10 cellular contexts compared by ENCODE assay signal in genomic region chr2:26640331-26640745, GRCh38. TPM values are rescaled to one million over a fixed set of nuclear protein-coding genes. Genes with fewer than 3 reads are reported as not detected.
DNase-seq lines count a peak whose midpoint lies in the region; ATAC-seq and TF ChIP-seq lines count a peak whose summit lies in the region.
"Had no signal": no experiment of that assay in that cellular context is flagged by ENCODE, and none has a peak within 500 bp of the region (broad histone marks: within the 10 kb centered on the region; RNA-seq: fewer than 3 reads in every experiment).

No MANE protein-coding gene starts in this region.

- ATAC-seq in HG02759 (IDR thresholded peaks at IDR 0.05; ENCODE audit: unreplicated experiment) (no peak), HG03354 (IDR thresholded peaks at IDR 0.05; ENCODE audit: poor library complexity, severe bottlenecking, unreplicated experiment) (no peak)

- H3K79me2 ChIP-seq in ACC112 (ENCODE audit: control insufficient read depth, insufficient read depth, low read length, unreplicated experiment) (no peaks in the 10 kb centered on the region), H9 (ENCODE audit: insufficient read depth, low read length) (no peaks in the 10 kb centered on the region)

- no peak overlapping the region for H3K23ac ChIP-seq in H9 (ENCODE audit: insufficient read length, low read depth, low read length)

- no peak overlapping the region for H2BK12ac ChIP-seq in H9 (ENCODE audit: insufficient read length, low read depth, low read length)

- no peak overlapping the region for H2BK15ac ChIP-seq in H9 (ENCODE audit: low read depth, low read length)

- H3K4me2 ChIP-seq in H9 (ENCODE audit: insufficient read depth, insufficient read length, low read length) = no peak overlapping the region

- H3K4me1 Mint-ChIP-seq in H9 = peaks cover 18 to 25% of the 10 kb centered on the region in 2 experiments
- H3K4me1 Mint-ChIP-seq: IgD-negative memory B cell had no signal

- H2AFZ ChIP-seq in ACC112 (ENCODE audit: low read length, unreplicated experiment) = peak overlapping the region; percentile 50
- no peak overlapping the region for H2AFZ ChIP-seq in H9 (ENCODE audit: low read length)

- peaks cover 12% of the 10 kb centered on the region for H3K27me3 ChIP-seq in ACC112 (ENCODE audit: insufficient read depth, low read length)
- no peaks in the 10 kb centered on the region for H3K27me3 ChIP-seq in H9 (ENCODE audit: insufficient read depth, low read length)
- peaks cover 7% of the 10 kb centered on the region for H3K27me3 ChIP-seq in kidney epithelial cell (ENCODE audit: control insufficient read depth, insufficient read depth, low read length)

- H3K27ac ChIP-seq in ACC112 (ENCODE audit: low read depth, low read length) = no peak overlapping the region
- H3K27ac ChIP-seq in H9 (ENCODE audit: insufficient read length, low read depth, low read length) = no peak overlapping the region

- H4K8ac ChIP-seq in H9 (replicated peaks; ENCODE audit: insufficient read length, low read depth, low read length) = no peak overlapping the region

- H4K91ac ChIP-seq in H9 (ENCODE audit: insufficient read length, low read depth, low read length) = no peak overlapping the region

- no peak overlapping the region for H3T11ph ChIP-seq in H9 (ENCODE audit: low read length)

- H4K5ac ChIP-seq in H9 (ENCODE audit: insufficient read length, low read depth, low read length) = no peak overlapping the region

- no peak overlapping the region for H3K4ac ChIP-seq in H9 (ENCODE audit: low read depth, low read length)

- no peak overlapping the region for H3K18ac ChIP-seq in H9 (ENCODE audit: insufficient read length, low read depth, low read length)

- H2AK5ac ChIP-seq in H9 (ENCODE audit: insufficient read length, low read length) = no peak overlapping the region

- peaks cover 9% of the 10 kb centered on the region for H3K4me1 ChIP-seq in ACC112 (ENCODE audit: control insufficient read depth, insufficient read depth, low read length, unreplicated experiment)
- H3K4me1 ChIP-seq in H9 (ENCODE audit: insufficient read depth, low read length) = no peaks in the 10 kb centered on the region

- H2BK120ac ChIP-seq in H9 (ENCODE audit: low read depth, low read length, poor library complexity, severe bottlenecking) = no peak overlapping the region

- H3K36me3 Mint-ChIP-seq in H9 (ENCODE audit: insufficient read depth in 1 of 3, low read depth in 3 of 3) = no peaks in the 10 kb centered on the region
- H3K36me3 Mint-ChIP-seq: IgD-negative memory B cell had no signal

- no peak overlapping the region for H2BK20ac ChIP-seq in H9 (ENCODE audit: low read depth, low read length, poor library complexity, severe bottlenecking)

- H3K9me3 Mint-ChIP-seq in H9 = no peaks in the 10 kb centered on the region
- H3K9me3 Mint-ChIP-seq: IgD-negative memory B cell had no signal

- H3K56ac ChIP-seq in H9 (ENCODE audit: insufficient read length, low read depth, low read length) = no peak overlapping the region

- H3K4me3 ChIP-seq in ACC112 (ENCODE audit: low read depth, low read length) (no peak overlapping the region), kidney epithelial cell (ENCODE audit: low read depth, low read length) (no peak overlapping the region)

- H4K20me1 ChIP-seq in H9 (ENCODE audit: control insufficient read depth, insufficient read depth, insufficient read length) = no peaks in the 10 kb centered on the region

- no peak overlapping the region for H3K9ac ChIP-seq in H9 (ENCODE audit: extremely low read depth, insufficient read length, low read length)

- H2BK5ac ChIP-seq in H9 (ENCODE audit: insufficient read length, low read length) = no peak overlapping the region

- peaks cover 18% of the 10 kb centered on the region for H3K27me3 Mint-ChIP-seq in H9 (ENCODE audit: low read depth)

- H3K9me3 ChIP-seq in H9 (ENCODE audit: control insufficient read depth, low read depth, low read length) = no peaks in the 10 kb centered on the region

- TF ChIP-seq CTCF in H9 (conservative IDR thresholded peaks at IDR 0.05) (no peak), kidney epithelial cell (IDR thresholded peaks at IDR 0.05; ENCODE audit: insufficient read depth, low read length, poor library complexity, severe bottlenecking) (no peak)

- no peak overlapping the region for H3K4me3 Mint-ChIP-seq in H9
- H3K4me3 Mint-ChIP-seq: IgD-negative memory B cell had no signal

- DNase-seq in H9 (peak; percentile 58), amniotic epithelial cell (ENCODE audit: low read depth) (peak; percentile 90), kidney epithelial cell (ENCODE audit: low read depth) (peak; percentile 44), NCI-H446 (lab: John Stamatoyannopoulos, UW) (no peak)
- DNase-seq in stimulated activated CD4-positive, alpha-beta T cell treated with anti-CD3 and anti-CD28 coated beads, Interleukin-4, amount 100 ng/mL, for 1 hour = no peak

- no peaks in the 10 kb centered on the region for H3K79me1 ChIP-seq in H9 (ENCODE audit: insufficient read depth, low read depth, low read length, poor library complexity, severe bottlenecking)

- H3K23me2 ChIP-seq in H9 (ENCODE audit: insufficient read length, low read depth, low read length, poor library complexity, severe bottlenecking) = no peaks in the 10 kb centered on the region

- no peak overlapping the region for H3K14ac ChIP-seq in H9 (ENCODE audit: insufficient read depth, low read length)

- no peaks in the 10 kb centered on the region for H3K36me3 ChIP-seq in ACC112 (ENCODE audit: insufficient read depth, low read length)
- H3K36me3 ChIP-seq in kidney epithelial cell (ENCODE audit: control insufficient read depth, insufficient read depth, low read length) = no peaks in the 10 kb centered on the region

- peak overlapping the region in 1 of 3 experiments; percentile 8; a peak in 2 of 7 replicates for H3K27ac Mint-ChIP-seq in H9
- H3K27ac Mint-ChIP-seq: IgD-negative memory B cell had no signal

- WGBS in H9 (ENCODE audit: extremely low coverage, insufficient read length, low lambda C conversion rate) = no CpG with 5 or more reads among the region's 8 CpGs

RNA-seq across cellular contexts. Expression of gene CIB4, which starts 0.8 kb away (rescaled TPM):
- total RNA-seq in H9 (2021) (not detected in 2 replicates), kidney epithelial cell (not detected in 2 replicates)
- total RNA-seq: osteoblast had no signal

RNA-seq across cellular contexts. Expression of gene KCNK3, which starts 52.2 kb away (rescaled TPM):
- total RNA-seq in H9 (2021) (0.09 TPM in 1 of 2 replicates, not detected in the other), kidney epithelial cell (13.9 and 15.3 TPM in 2 replicates)
- total RNA-seq: osteoblast had no signal

Comparison
In these comparisons a context has a peak if more than half of its experiments do, and no peak if none do; other contexts are left out.
1. DNase-seq: peak in H9 (single experiment), amniotic epithelial cell (single experiment) and kidney epithelial cell (single experiment); none in NCI-H446 (0 of 2) and stimulated activated CD4-positive, alpha-beta T cell treated with anti-CD3 and anti-CD28 coated beads, Interleukin-4, amount 100 ng/mL, for 1 hour (single experiment).
2. RNA of gene KCNK3, which starts 52.2 kb away (total RNA-seq): 13.9 to 15.3 TPM in kidney epithelial cell; 0.09 TPM in H9; every median in the first group is over 10 times any median in the second.